In the genomic region with DNA sequence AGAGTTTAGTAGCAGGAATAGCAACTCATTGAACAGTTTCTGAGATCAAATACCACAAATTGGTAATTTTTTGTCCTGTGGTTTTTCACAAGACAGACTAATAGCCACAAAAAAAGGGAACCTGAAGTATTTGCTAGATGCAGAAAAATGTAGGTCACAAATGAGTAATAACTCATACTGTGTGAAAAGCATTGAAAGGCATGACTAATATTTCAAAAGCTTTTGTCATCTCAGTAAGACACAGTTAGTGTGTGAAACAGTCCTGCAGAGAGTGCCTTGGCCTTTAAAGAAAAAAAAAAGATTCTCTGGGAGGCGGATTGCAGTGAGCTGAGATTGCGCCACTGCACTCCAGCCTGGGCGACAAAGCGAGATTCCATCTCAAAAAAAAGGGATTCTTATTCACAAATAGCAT, we compare ENCODE assay signal across 9 cellular contexts. TPM values are rescaled to one million over a fixed set of nuclear protein-coding genes. Genes with fewer than 3 reads are reported as not detected.
DNase-seq lines count a peak whose midpoint lies in the region; ATAC-seq lines count a peak whose summit lies in the region.
"Had no signal": no experiment of that assay in that cellular context is flagged by ENCODE, and none has a peak within 500 bp of the region (broad histone marks: within the 10 kb centered on the region; RNA-seq: fewer than 3 reads in every experiment).

No MANE protein-coding gene starts in this region.

- no peaks in the 10 kb centered on the region for H3K36me3 ChIP-seq in MG63

- no peaks in the 10 kb centered on the region for H3K9me3 ChIP-seq in T-helper 17 cell (ENCODE audit: control insufficient read depth, low read length, poor library complexity, severe bottlenecking)
- no peaks in the 10 kb centered on the region for H3K9me3 ChIP-seq in MG63

- no peaks in the 10 kb centered on the region for H3K4me1 Mint-ChIP-seq in T-helper 17 cell

- DNase-seq in T-helper 17 cell (no peak), putamen (ENCODE audit: low spot score) (peak; percentile 35), middle frontal gyrus (ENCODE audit: extremely low spot score, low spot score) (no peak), MG63 (no peak)
- DNase-seq in activated CD8-positive, alpha-beta memory T cell treated with anti-CD3 and anti-CD28 coated beads, Interleukin-2, amount 50 U/mL, for 48 hours, result no peak

- ATAC-seq in GM19351 (IDR thresholded peaks at IDR 0.05; ENCODE audit: unreplicated experiment), result peak; percentile 100
- peak; percentile 100 for ATAC-seq in HG03095 (IDR thresholded peaks at IDR 0.05; ENCODE audit: unreplicated experiment)
- ATAC-seq in T-helper 17 cell, result peak; percentile 20

- H3K27me3 Mint-ChIP-seq in T-helper 17 cell, result peaks cover 11% of the 10 kb centered on the region

- H3K4me3 ChIP-seq in MG63, result no peak overlapping the region

- H3K27ac Mint-ChIP-seq in T-helper 17 cell, result no peak overlapping the region
- H3K27ac Mint-ChIP-seq: T-helper 1 cell treated with Interleukin-12 subunit alpha and Interleukin-12 subunit beta and Interleukin-4 antibody, amounts not matched to agents 30 μg/mL and 1 μg/mL, for 36 hours had no signal

- H3K36me3 Mint-ChIP-seq in T-helper 17 cell (ENCODE audit: low read depth), result peaks cover 2% of the 10 kb centered on the region

- H3K27me3 ChIP-seq in MG63, result no peaks in the 10 kb centered on the region

- H3K4me3 Mint-ChIP-seq in T-helper 17 cell, result no peak overlapping the region
- H3K4me3 Mint-ChIP-seq: T-helper 1 cell treated with Interleukin-12 subunit alpha and Interleukin-12 subunit beta and Interleukin-4 antibody, amounts not matched to agents 30 μg/mL and 1 μg/mL, for 36 hours had no signal

RNA-seq across cellular contexts. Expression of gene SLC25A31, which starts 31.4 kb away (rescaled TPM):
- total RNA-seq in T-helper 17 cell, result not detected
- total RNA-seq in MG63 (2014; rRNA removed; shearing (Covaris generic); ENCODE audit: low replicate concordance), result not detected in 2 replicates
- total RNA-seq: liver had no signal

Comparison
In these comparisons a context has a peak if more than half of its experiments do, and no peak if none do; other contexts are left out.
1. ATAC-seq: peak in every context shown above with its lines; median percentile 100 in GM19351; 100 in HG03095; 20 in T-helper 17 cell.